ENCODE assay signal across 16 cellular contexts in the genomic region with DNA sequence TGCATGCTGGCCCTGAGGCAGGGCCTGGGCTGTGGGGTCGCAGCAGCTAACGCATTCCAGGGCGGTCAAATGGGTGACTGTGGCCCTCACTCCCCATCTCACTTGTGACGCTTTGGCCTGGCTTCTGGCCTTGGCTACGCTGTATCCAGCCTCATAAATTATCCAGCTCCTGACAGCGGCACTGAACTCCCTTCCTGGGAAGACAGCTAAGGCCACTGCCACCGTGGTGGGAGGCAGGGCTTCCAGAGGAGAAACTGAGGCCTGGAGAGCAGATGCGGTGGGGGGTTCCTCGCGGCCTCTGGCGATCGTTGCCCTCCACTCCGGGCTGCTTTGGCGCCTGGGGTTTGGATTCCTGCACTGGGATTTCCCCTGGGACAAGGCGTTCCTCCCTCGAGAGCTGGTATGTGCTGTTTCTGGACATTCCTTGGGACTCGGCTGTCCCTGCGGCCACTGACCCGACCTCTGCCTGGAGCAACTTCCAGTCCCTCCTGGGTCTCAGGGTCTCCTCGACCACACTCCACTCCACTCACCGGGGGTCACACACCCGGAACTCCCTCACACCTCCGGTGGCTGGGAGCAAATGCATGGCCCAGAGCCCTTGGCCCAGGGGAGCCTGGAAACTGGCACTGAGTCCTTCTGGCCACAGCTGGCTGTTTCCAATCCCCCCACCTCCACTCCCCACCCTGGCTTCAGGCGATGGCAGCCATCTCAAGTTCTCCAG. TPM values are rescaled to one million over a fixed set of nuclear protein-coding genes. Genes with fewer than 3 reads are reported as not detected.
DNase-seq lines count a peak whose midpoint lies in the region; ATAC-seq and TF ChIP-seq lines count a peak whose summit lies in the region.
"Had no signal": no experiment of that assay in that cellular context is flagged by ENCODE, and none has a peak within 500 bp of the region (broad histone marks: within the 10 kb centered on the region; RNA-seq: fewer than 3 reads in every experiment).

No MANE protein-coding gene starts in this region.

- no peak overlapping the region for H3K9ac ChIP-seq in neuronal stem cell (ENCODE audit: low read depth, low read length, poor library complexity)
- H3K9ac ChIP-seq: GM23248 had no signal

- H3K27ac ChIP-seq in esophagus (ENCODE audit: low read depth in 2 of 2, low read length in 1 of 2): peak overlapping the region; percentile 25 to 35
- H3K27ac ChIP-seq in neuronal stem cell (replicated peaks; ENCODE audit: low read length): no peak overlapping the region
- peak overlapping the region; percentile 37 for H3K27ac ChIP-seq in upper lobe of right lung
- H3K27ac ChIP-seq: GM23248 had no signal

- H4K8ac ChIP-seq in neuronal stem cell (ENCODE audit: low read depth, low read length): no peak overlapping the region

- H4K91ac ChIP-seq in neuronal stem cell (ENCODE audit: low read depth, low read length, poor library complexity): no peak overlapping the region

- H3K4me1 ChIP-seq in esophagus (ENCODE audit: control insufficient read depth in 2 of 2, insufficient read depth in 2 of 2, low read length in 1 of 2): peaks cover 5 to 6% of the 10 kb centered on the region in 2 donors
- H3K4me1 ChIP-seq in neuronal stem cell (ENCODE audit: control insufficient read depth in 2 of 2, insufficient read depth in 1 of 2, low read depth in 1 of 2, low read length in 2 of 2): peaks cover 5 to 16% of the 10 kb centered on the region in 2 donors
- peaks cover 22% of the 10 kb centered on the region for H3K4me1 ChIP-seq in upper lobe of right lung

- DNase-seq in HK-2 (ENCODE audit: unreplicated experiment) (peak; percentile 27), neuronal stem cell (ENCODE audit: low spot score) (no peak), upper lobe of right lung (no peak), NCI-H2029 treated with DMSO at 0.1 percent for 48 hours (lab: John Stamatoyannopoulos, UW) (no peak)
- DNase-seq in activated naive CD4-positive, alpha-beta T cell (lab: John Stamatoyannopoulos, UW): no peak
- DNase-seq: activated CD4-positive, alpha-beta T cell treated with anti-CD3 and anti-CD28 coated beads for 4 hours; activated gamma-delta T cell treated with Interleukin-2 at 50 U/mL for 16 hours; DMS153; GM23248; hippocampal formation; NCI-H146; retina had no signal

- H3K18ac ChIP-seq in neuronal stem cell (ENCODE audit: low read length): peak overlapping the region; percentile 13

- H2BK120ac ChIP-seq in neuronal stem cell (ENCODE audit: low read depth, low read length): no peak overlapping the region

- no peak overlapping the region for H3K4ac ChIP-seq in neuronal stem cell (ENCODE audit: low read length)

- no peak overlapping the region for H2BK12ac ChIP-seq in neuronal stem cell (ENCODE audit: low read length)

- 61% methylated on average over 24 of the region's 24 CpGs for WGBS in esophagus, 2 donors
- no CpG with 5 or more reads among the region's 24 CpGs for WGBS in neuronal stem cell (ENCODE audit: extremely low coverage in 2 of 2, insufficient read length in 2 of 2, insufficient replicate concordance in 1 of 2), 2 donors

- H3K79me1 ChIP-seq in neuronal stem cell (ENCODE audit: low read depth, low read length): no peaks in the 10 kb centered on the region

- ATAC-seq in upper lobe of right lung (no peak), HG03097 (IDR thresholded peaks at IDR 0.05; ENCODE audit: low FRiP score, unreplicated experiment) (no peak)

- H3K4me2 ChIP-seq in neuronal stem cell (ENCODE audit: insufficient read depth, low read length, poor library complexity, severe bottlenecking): no peak overlapping the region

- no peak overlapping the region for H3K4me3 ChIP-seq in esophagus (ENCODE audit: low read depth in 1 of 2, low read length in 2 of 2)
- no peak overlapping the region for H3K4me3 ChIP-seq in neuronal stem cell (ENCODE audit: low read length in 2 of 2)
- no peak overlapping the region for H3K4me3 ChIP-seq in upper lobe of right lung
- H3K4me3 ChIP-seq: GM23248 had no signal

- H2AK5ac ChIP-seq in neuronal stem cell (ENCODE audit: low read depth, low read length): peak overlapping the region; percentile 70

- H3K14ac ChIP-seq in neuronal stem cell (ENCODE audit: low read length): no peak overlapping the region

- H3K9me3 ChIP-seq in esophagus (ENCODE audit: control insufficient read depth in 2 of 2, insufficient read depth in 1 of 2, low read depth in 1 of 2, low read length in 1 of 2) (no peaks in the 10 kb centered on the region), neuronal stem cell (replicated peaks in 1 of 2; ENCODE audit: control insufficient read depth in 2 of 2, insufficient read depth in 1 of 2, low read depth in 1 of 2, low read length in 2 of 2) (no peaks in the 10 kb centered on the region), upper lobe of right lung (no peaks in the 10 kb centered on the region)

- no peak overlapping the region for H2BK15ac ChIP-seq in neuronal stem cell (ENCODE audit: low read length)

- TF ChIP-seq CTCF in upper lobe of right lung (IDR thresholded peaks at IDR 0.05): no peak

- H2BK5ac ChIP-seq in neuronal stem cell (ENCODE audit: low read length): no peak overlapping the region

- intact Hi-C loops in upper lobe of right lung (cut with DNase I): no loop called here

- H2AFZ ChIP-seq in neuronal stem cell (ENCODE audit: low read length): no peak overlapping the region
- H2AFZ ChIP-seq: GM23248 had no signal

- H3K36me3 ChIP-seq in esophagus (ENCODE audit: control insufficient read depth in 2 of 2, insufficient read depth in 2 of 2, low read length in 1 of 2) (no peaks in the 10 kb centered on the region), neuronal stem cell (replicated peaks in 1 of 2; ENCODE audit: control insufficient read depth in 2 of 2, insufficient read depth in 2 of 2, low read length in 2 of 2) (no peaks in the 10 kb centered on the region), upper lobe of right lung (no peaks in the 10 kb centered on the region)

- H3K23ac ChIP-seq in neuronal stem cell (ENCODE audit: low read depth, low read length, poor library complexity): peak overlapping the region; percentile 73

- H3K27me3 ChIP-seq in esophagus (ENCODE audit: control insufficient read depth in 1 of 2, insufficient read depth in 2 of 2, low read length in 2 of 2) (no peaks in the 10 kb centered on the region), neuronal stem cell (ENCODE audit: control insufficient read depth in 3 of 3, insufficient read depth in 3 of 3, low read depth in 1 of 3, low read length in 3 of 3) (peaks cover 3 to 29% (median 28%) of the 10 kb centered on the region in 3 experiments), upper lobe of right lung (no peaks in the 10 kb centered on the region)

RNA-seq across cellular contexts. Expression of a gene that starts 3.4 kb away (rescaled TPM):
- polyA plus RNA-seq in esophagus: under 1 TPM; 0.59 to 0.64 TPM
- polyA plus RNA-seq in neuronal stem cell (2013, experiment 1 of 2): 0.11 TPM
- polyA plus RNA-seq in neuronal stem cell (2013, experiment 2 of 2): 0.12 TPM
- 4.7 TPM for total RNA-seq in upper lobe of right lung
- total RNA-seq: MCF 10A had no signal
- polyA plus RNA-seq: keratinocyte had no signal

RNA-seq across cellular contexts. Expression of a gene that starts 18.0 kb away (rescaled TPM):
- under 1 TPM; 0.53 to 0.57 TPM for polyA plus RNA-seq in esophagus
- polyA plus RNA-seq in neuronal stem cell (2013, experiment 1 of 2): 0.46 TPM
- 0.47 TPM for polyA plus RNA-seq in neuronal stem cell (2013, experiment 2 of 2)
- total RNA-seq in upper lobe of right lung: 6.5 TPM
- total RNA-seq: GM23248, MCF 10A had no signal
- polyA plus RNA-seq: keratinocyte had no signal

RNA-seq across cellular contexts. Expression of a gene that starts 23.3 kb away (rescaled TPM):
- 10 to 100 TPM; 12.4 to 19.3 TPM for polyA plus RNA-seq in esophagus
- 23.9 TPM for polyA plus RNA-seq in neuronal stem cell (2013, experiment 1 of 2)
- polyA plus RNA-seq in neuronal stem cell (2013, experiment 2 of 2): 25.3 TPM
- 24.3 TPM for total RNA-seq in upper lobe of right lung

RNA-seq across cellular contexts. Expression of a gene that starts 30.5 kb away (rescaled TPM):
- polyA plus RNA-seq in esophagus: 10 to 100 TPM; 62.1 to 68.4 TPM
- 76.9 TPM for polyA plus RNA-seq in neuronal stem cell (2013, experiment 1 of 2)
- 73.8 TPM for polyA plus RNA-seq in neuronal stem cell (2013, experiment 2 of 2)
- total RNA-seq in upper lobe of right lung: 60.0 TPM

RNA-seq across cellular contexts. Expression of a gene that starts 45.9 kb away (rescaled TPM):
- 10 to 100 TPM; 26.8 to 27.5 TPM for polyA plus RNA-seq in esophagus
- 27.9 TPM for polyA plus RNA-seq in neuronal stem cell (2013, experiment 1 of 2)
- polyA plus RNA-seq in neuronal stem cell (2013, experiment 2 of 2): 25.3 TPM
- 95.9 TPM for total RNA-seq in upper lobe of right lung
